Comparison of ENCODE assay signal across 22 cellular contexts in genomic region chr21:32956257-32956656, GRCh38.
"Had no signal": no experiment of that assay in that cellular context is flagged by ENCODE, and none has a peak within 500 bp of the region (broad histone marks: within the 10 kb centered on the region; RNA-seq: fewer than 3 reads in every experiment).

No MANE protein-coding gene starts in this region.

- H3K4me3 Mint-ChIP-seq: activated CD8-positive, alpha-beta T cell treated with anti-CD3 and anti-CD28 coated beads, Interleukin-2, amount 10 ng/mL, durations not matched to agents 7 days and 5 days; activated naive CD8-positive, alpha-beta T cell treated with anti-CD3 and anti-CD28 coated beads for 36 hours; activated T-cell treated with anti-CD3 and anti-CD28 coated beads, Interleukin-2, amount 50 U/mL, for 24 hours; naive B cell; neural crest cell; stimulated activated naive B cell treated with anti-CD40 and anti-IgM and Interleukin-4, amounts not matched to agents 10 μg/mL and 1 μg/mL and 100 μg/mL, for 72 hours had no signal

- H3K36me3 ChIP-seq: lower lobe of right lung, ovary, prostate gland, thyroid gland, upper lobe of right lung, WERI-Rb-1 had no signal

- H3K4me3 ChIP-seq: lower lobe of right lung, ovary, prostate gland, thyroid gland, upper lobe of right lung had no signal

- H3K27me3 ChIP-seq: ovary had no signal

- H3K4me1 ChIP-seq: foreskin keratinocyte, lower lobe of right lung, prostate gland, thyroid gland, upper lobe of right lung had no signal

- H3K27ac Mint-ChIP-seq: activated CD8-positive, alpha-beta T cell treated with anti-CD3 and anti-CD28 coated beads, Interleukin-2, amount 10 ng/mL, durations not matched to agents 7 days and 5 days; activated naive CD8-positive, alpha-beta T cell treated with anti-CD3 and anti-CD28 coated beads for 36 hours; activated T-cell treated with anti-CD3 and anti-CD28 coated beads, Interleukin-2, amount 50 U/mL, for 24 hours; activated T-helper 2 cell treated with anti-CD3 and anti-CD28 coated beads, Interferon-gamma antibody, Interleukin-2, Interleukin-4, amounts not matched to agents 10 μg/mL and 5 μg/mL and 100 μg/mL, durations not matched to agents 14 hours and 24 hours and 36 hours; naive B cell; stimulated activated naive B cell treated with anti-CD40 and anti-IgM and Interleukin-4, amounts not matched to agents 10 μg/mL and 1 μg/mL and 100 μg/mL, for 72 hours had no signal

- H3K27ac ChIP-seq: foreskin keratinocyte, lower lobe of right lung, ovary, prostate gland, thyroid gland, upper lobe of right lung, WERI-Rb-1 had no signal

- DNase-seq: activated CD4-positive, alpha-beta T cell treated with anti-CD3 and anti-CD28 coated beads for 1 hour; activated CD4-positive, alpha-beta T cell treated with anti-CD3 and anti-CD28 coated beads, Interleukin-2, amount 50 U/mL, for 1 hour; activated CD8-positive, alpha-beta T cell treated with anti-CD3 and anti-CD28 coated beads, Interleukin-2, amount 10 ng/mL, durations not matched to agents 7 days and 5 days; activated naive CD4-positive, alpha-beta T cell; activated naive CD8-positive, alpha-beta T cell treated with anti-CD3 and anti-CD28 coated beads for 36 hours; activated T-cell treated with anti-CD3 and anti-CD28 coated beads, Interleukin-2, amount 50 U/mL, for 24 hours; effector CD4-positive, alpha-beta T cell; foreskin keratinocyte; kidney; lower lobe of right lung; naive B cell; ovary; stimulated activated CD4-positive, alpha-beta T cell treated with anti-CD3 and anti-CD28 coated beads, Interleukin-2, amount 100 ng/mL, for 48 hours; stimulated activated CD8-positive, alpha-beta memory T cell treated with anti-CD3 and anti-CD28 coated beads, Interleukin-4, amount 100 ng/mL, for 48 hours; stimulated activated naive B cell treated with anti-CD40 and anti-IgM and Interleukin-4, amounts not matched to agents 10 μg/mL and 1 μg/mL and 100 μg/mL, for 72 hours; thyroid gland; upper lobe of right lung; WERI-Rb-1 had no signal

- H3K36me3 Mint-ChIP-seq: activated naive CD8-positive, alpha-beta T cell treated with anti-CD3 and anti-CD28 coated beads for 36 hours; stimulated activated naive B cell treated with anti-CD40 and anti-IgM and Interleukin-4, amounts not matched to agents 10 μg/mL and 1 μg/mL and 100 μg/mL, for 72 hours had no signal

- ATAC-seq: activated CD8-positive, alpha-beta T cell treated with anti-CD3 and anti-CD28 coated beads, Interleukin-2, amount 10 ng/mL, durations not matched to agents 7 days and 5 days; foreskin keratinocyte; left lobe of liver; lower lobe of right lung; stimulated activated naive B cell treated with anti-CD40 and anti-IgM and Interleukin-4, amounts not matched to agents 10 μg/mL and 1 μg/mL and 100 μg/mL, for 72 hours; upper lobe of right lung had no signal

- H3K9me3 Mint-ChIP-seq: activated naive CD8-positive, alpha-beta T cell treated with anti-CD3 and anti-CD28 coated beads for 36 hours; activated T-cell treated with anti-CD3 and anti-CD28 coated beads, Interleukin-2, amount 50 U/mL, for 24 hours; activated T-helper 2 cell treated with anti-CD3 and anti-CD28 coated beads, Interferon-gamma antibody, Interleukin-2, Interleukin-4, amounts not matched to agents 10 μg/mL and 5 μg/mL and 100 μg/mL, durations not matched to agents 14 hours and 24 hours and 36 hours; neural crest cell had no signal

- FAIRE-seq: kidney had no signal

- H3K4me1 Mint-ChIP-seq: naive B cell; stimulated activated naive B cell treated with anti-CD40 and anti-IgM and Interleukin-4, amounts not matched to agents 10 μg/mL and 1 μg/mL and 100 μg/mL, for 72 hours had no signal

- H3K9me3 ChIP-seq: lower lobe of right lung, ovary, prostate gland, thyroid gland, upper lobe of right lung had no signal
